36 cellular contexts compared by ENCODE assay signal in genomic region chr17:78946131-78946530, GRCh38. TPM values are rescaled to one million over a fixed set of nuclear protein-coding genes. Genes with fewer than 3 reads are reported as not detected.
"Had no signal": no experiment of that assay in that cellular context is flagged by ENCODE, and none has a peak within 500 bp of the region (broad histone marks: within the 10 kb centered on the region; RNA-seq: fewer than 3 reads in every experiment).

No MANE protein-coding gene starts in this region.

- H3K4me1 ChIP-seq: breast epithelium had no signal

- H3K9me3 Mint-ChIP-seq: activated naive CD4-positive, alpha-beta T cell treated with anti-CD3 and anti-CD28 coated beads, Interleukin-2, amount 50 U/mL, for 24 hours had no signal

- H3K27me3 ChIP-seq: adrenal gland, body of pancreas, breast epithelium, MG63 had no signal

- H3K4me1 Mint-ChIP-seq: activated CD4-positive, alpha-beta memory T cell treated with anti-CD3 and anti-CD28 coated beads, Interleukin-2, amount 10 ng/mL, durations not matched to agents 7 days and 5 days; activated naive CD4-positive, alpha-beta T cell treated with anti-CD3 and anti-CD28 coated beads, Interleukin-2, amount 50 U/mL, for 24 hours; activated T-helper 17 cell treated with anti-CD3 and anti-CD28 coated beads, Interleukin-2, amount 50 U/mL, for 72 hours had no signal

- H2AFZ ChIP-seq: PC-9 had no signal

- ATAC-seq: activated T-cell treated with anti-CD3 and anti-CD28 coated beads, Interleukin-2, amount 50 U/mL, for 72 hours; activated T-helper 17 cell treated with anti-CD3 and anti-CD28 coated beads, Interleukin-2, amount 50 U/mL, for 72 hours; body of pancreas; SK-N-SH treated with all-trans-retinoic acid at 6 μM for 48 hours had no signal

- H3K36me3 ChIP-seq: adrenal gland, breast epithelium, MG63, WERI-Rb-1 had no signal

- H3K4me3 ChIP-seq: adrenal gland, body of pancreas, breast epithelium, MG63, PC-9 had no signal

- DNase-seq: activated CD4-positive, alpha-beta memory T cell treated with anti-CD3 and anti-CD28 coated beads, Interleukin-2, amount 10 ng/mL, durations not matched to agents 7 days and 5 days; activated CD4-positive, alpha-beta T cell treated with anti-CD3 and anti-CD28 coated beads for 1 hour; activated CD4-positive, alpha-beta T cell treated with anti-CD3 and anti-CD28 coated beads for 48 hours; activated CD4-positive, CD25-positive, alpha-beta regulatory T cell; activated CD8-positive, alpha-beta memory T cell treated with anti-CD3 and anti-CD28 coated beads for 24 hours; activated effector memory CD4-positive, alpha-beta T cell treated with anti-CD3 and anti-CD28 coated beads, Interleukin-2, amount 50 U/mL, for 16 hours; activated naive CD4-positive, alpha-beta T cell; activated T-cell treated with anti-CD3 and anti-CD28 coated beads, Interleukin-2, amount 50 U/mL, for 1 hour; activated T-cell treated with anti-CD3 and anti-CD28 coated beads, Interleukin-2, amount 50 U/mL, for 72 hours; adrenal gland; body of pancreas; Kasumi-1; KG1; MG63; NCI-H1048; NCI-H1105 treated with DMSO at 0.1 percent for 48 hours; NCI-H1436; NCI-H1694; NCI-H1930; NCI-H2081 treated with DMSO at 0.1 percent for 48 hours; NCI-H226; NCI-H446 treated with DMSO at 0.1 percent for 48 hours; NCI-H526; NCI-H748 treated with DMSO at 0.1 percent for 48 hours; NK-92 treated with Interleukin-12 subunit alpha and Interleukin-12 subunit beta, amount 100 ng/mL, for 24 hours; PC-9; Right ventricle myocardium superior; SW 1271; T-helper 1 cell; T-helper 2 cell; T1000; WERI-Rb-1 had no signal

- H3K27ac ChIP-seq: breast epithelium, PC-9, WERI-Rb-1 had no signal

- H3K4me2 ChIP-seq: PC-9 had no signal

- H3K27ac Mint-ChIP-seq: activated CD4-positive, alpha-beta memory T cell treated with anti-CD3 and anti-CD28 coated beads, Interleukin-2, amount 10 ng/mL, durations not matched to agents 7 days and 5 days; activated naive CD4-positive, alpha-beta T cell treated with anti-CD3 and anti-CD28 coated beads, Interleukin-2, amount 50 U/mL, for 24 hours; activated T-cell treated with anti-CD3 and anti-CD28 coated beads, Interleukin-2, amount 50 U/mL, for 72 hours; activated T-helper 17 cell treated with anti-CD3 and anti-CD28 coated beads, Interleukin-2, amount 50 U/mL, for 72 hours had no signal

- H3K9me3 ChIP-seq: body of pancreas had no signal

- H3K4me3 Mint-ChIP-seq: activated CD4-positive, alpha-beta memory T cell treated with anti-CD3 and anti-CD28 coated beads, Interleukin-2, amount 10 ng/mL, durations not matched to agents 7 days and 5 days; activated naive CD4-positive, alpha-beta T cell treated with anti-CD3 and anti-CD28 coated beads, Interleukin-2, amount 50 U/mL, for 24 hours; activated T-cell treated with anti-CD3 and anti-CD28 coated beads, Interleukin-2, amount 50 U/mL, for 72 hours; activated T-helper 17 cell treated with anti-CD3 and anti-CD28 coated beads, Interleukin-2, amount 50 U/mL, for 72 hours had no signal

- H3K36me3 Mint-ChIP-seq: activated naive CD4-positive, alpha-beta T cell treated with anti-CD3 and anti-CD28 coated beads, Interleukin-2, amount 50 U/mL, for 24 hours had no signal

RNA-seq across cellular contexts. Expression of gene CEP295NL, which starts 43.1 kb away (rescaled TPM):
- total RNA-seq: activated CD4-positive, alpha-beta memory T cell treated with anti-CD3 and anti-CD28 coated beads, Interleukin-2, amount 10 ng/mL, durations not matched to agents 7 days and 5 days; activated T-helper 17 cell treated with anti-CD3 and anti-CD28 coated beads, Interleukin-2, amount 50 U/mL, for 72 hours had no signal
